ENCODE assay signal across 11 cellular contexts in the genomic region with DNA sequence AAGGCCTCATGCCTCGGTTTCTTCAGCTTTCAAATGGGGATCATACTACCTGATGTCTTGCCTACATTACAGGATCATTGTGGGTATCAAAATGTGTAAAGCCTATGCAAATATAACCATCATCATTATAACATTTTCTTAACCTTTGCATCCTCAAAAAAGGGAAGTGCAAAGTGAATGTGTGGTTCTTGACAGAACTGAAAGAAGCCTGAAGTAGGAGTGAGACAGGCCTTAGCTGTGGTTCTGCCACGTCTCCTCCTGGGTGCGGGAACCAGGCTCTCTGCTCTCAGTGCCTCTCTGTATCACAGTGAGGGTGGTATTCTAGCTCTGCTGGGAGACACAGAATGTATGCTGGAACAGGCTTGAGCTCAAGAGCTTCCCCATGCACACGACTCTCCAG.
DNase-seq lines count a peak whose midpoint lies in the region; ATAC-seq and TF ChIP-seq lines count a peak whose summit lies in the region.
"Had no signal": no experiment of that assay in that cellular context is flagged by ENCODE, and none has a peak within 500 bp of the region (broad histone marks: within the 10 kb centered on the region; RNA-seq: fewer than 3 reads in every experiment).

No MANE protein-coding gene starts in this region.

- H3K27me3 ChIP-seq in GM06990 (replicated peaks; ENCODE audit: control insufficient read depth, insufficient read depth, low read length) = no peaks in the 10 kb centered on the region

- POLR2A ChIA-PET in activated B cell treated with CpG ODN at 0.5 μM for 24 hours (lab: Charles Lee) = no interaction called here

- no peaks in the 10 kb centered on the region for H3K36me3 ChIP-seq in GM06990 (ENCODE audit: control insufficient read depth, insufficient read depth, low read length)

- H3K4me3 ChIP-seq in GM06990 (replicated peaks; ENCODE audit: low read depth, low read length) = no peak overlapping the region

- DNase-seq in GM06990 (ENCODE audit: extremely low read depth, insufficient read length) (peak; percentile 66), GM19238 (ENCODE audit: insufficient read length, low spot score) (peak; percentile 49), activated B cell treated with CpG ODN at 0.5 μM for 24 hours (no peak), putamen (ENCODE audit: low spot score) (no peak), NCI-H1930 (lab: John Stamatoyannopoulos, UW) (no peak), glutamatergic neuron (no peak), SKM-1 treated with dmso at 0.1 percent for 144 hours (lab: John Stamatoyannopoulos, UW; ENCODE audit: unreplicated experiment) (no peak)
- DNase-seq: DND-41, head of caudate nucleus, SHP77 had no signal

- ATAC-seq in HG02943 (IDR thresholded peaks at IDR 0.05; ENCODE audit: low read depth, unreplicated experiment) = peak; percentile 91
- ATAC-seq in activated B cell treated with CpG ODN at 0.5 μM for 24 hours (ENCODE audit: low read depth) = peak; percentile 82

- intact Hi-C loops in activated B cell treated with CpG ODN at 0.5 μM for 24 hours (cut with micrococcal nuclease) = loop anchor here (5.0 kb wide), 1 partner anchor 209 kb away; no protein-coding TSS in a partner anchor

- H3K36me3 Mint-ChIP-seq in activated B cell treated with CpG ODN at 0.5 μM for 24 hours (ENCODE audit: low read depth) (no peaks in the 10 kb centered on the region), glutamatergic neuron (ENCODE audit: unreplicated experiment) (peaks cover 7% of the 10 kb centered on the region)

- TF ChIP-seq CTCF in GM06990 (IDR thresholded peaks at IDR 0.05; ENCODE audit: insufficient read depth, low read length, poor library complexity, severe bottlenecking) = peak; percentile 4
- TF ChIP-seq CTCF in activated B cell treated with CpG ODN at 0.5 μM for 24 hours (IDR thresholded peaks at IDR 0.05) = no peak
- no peak for TF ChIP-seq CTCF in glutamatergic neuron (IDR thresholded peaks at IDR 0.05; ENCODE audit: partially characterized antibody, unreplicated experiment)

- H3K4me1 Mint-ChIP-seq in activated B cell treated with CpG ODN at 0.5 μM for 24 hours = peaks cover 8% of the 10 kb centered on the region
- no peaks in the 10 kb centered on the region for H3K4me1 Mint-ChIP-seq in glutamatergic neuron (ENCODE audit: low read depth, unreplicated experiment)

- H3K27me3 Mint-ChIP-seq in activated B cell treated with CpG ODN at 0.5 μM for 24 hours = peaks cover 2% of the 10 kb centered on the region
- peaks cover 2% of the 10 kb centered on the region for H3K27me3 Mint-ChIP-seq in glutamatergic neuron (ENCODE audit: unreplicated experiment)

- peaks cover 23% of the 10 kb centered on the region for H3K9me3 Mint-ChIP-seq in activated B cell treated with CpG ODN at 0.5 μM for 24 hours
- H3K9me3 Mint-ChIP-seq in glutamatergic neuron (ENCODE audit: unreplicated experiment) = peaks cover 2% of the 10 kb centered on the region

- CTCF ChIA-PET in activated B cell treated with CpG ODN at 0.5 μM for 24 hours (lab: Charles Lee) = no interaction called here

- H3K27ac Mint-ChIP-seq in activated B cell treated with CpG ODN at 0.5 μM for 24 hours = no peak overlapping the region
- H3K27ac Mint-ChIP-seq in glutamatergic neuron (ENCODE audit: unreplicated experiment) = no peak overlapping the region

- H3K4me3 Mint-ChIP-seq in activated B cell treated with CpG ODN at 0.5 μM for 24 hours = no peak overlapping the region
- H3K4me3 Mint-ChIP-seq in glutamatergic neuron (ENCODE audit: unreplicated experiment) = no peak overlapping the region

Comparison
In these comparisons a context has a peak if more than half of its experiments do, and no peak if none do; other contexts are left out.
1. DNase-seq: peak in GM06990 (single experiment) and GM19238 (single experiment); none in activated B cell treated with CpG ODN at 0.5 μM for 24 hours (single experiment), putamen (single experiment), NCI-H1930 (0 of 2), glutamatergic neuron (single experiment) and SKM-1 treated with dmso at 0.1 percent for 144 hours (single experiment).